In genomic region chr4:84948056-84948455, GRCh38 we compare ENCODE assay signal across 27 cellular contexts. TPM values are rescaled to one million over a fixed set of nuclear protein-coding genes. Genes with fewer than 3 reads are reported as not detected.
DNase-seq lines count a peak whose midpoint lies in the region; ATAC-seq and TF ChIP-seq lines count a peak whose summit lies in the region.
"Had no signal": no experiment of that assay in that cellular context is flagged by ENCODE, and none has a peak within 500 bp of the region (broad histone marks: within the 10 kb centered on the region; RNA-seq: fewer than 3 reads in every experiment).

No MANE protein-coding gene starts in this region.

- H3K9ac ChIP-seq in neural progenitor cell, result no peak overlapping the region

- peaks cover 14% of the 10 kb centered on the region for H3K4me1 Mint-ChIP-seq in GM23338
- H3K4me1 Mint-ChIP-seq in neural progenitor cell, result no peaks in the 10 kb centered on the region
- H3K4me1 Mint-ChIP-seq: activated CD4-positive, alpha-beta T cell treated with anti-CD3 and anti-CD28 coated beads for 36 hours; naive thymus-derived CD4-positive, alpha-beta T cell; stimulated activated naive CD8-positive, alpha-beta T cell treated with anti-CD3 and anti-CD28 coated beads, Interleukin-15, amount 100 ng/mL, for 72 hours had no signal

- H3F3A ChIP-seq in GM23338 (replicated peaks; ENCODE audit: low read depth), result no peaks in the 10 kb centered on the region
- no peaks in the 10 kb centered on the region for H3F3A ChIP-seq in neural progenitor cell (ENCODE audit: low read depth)

- H4K20me1 ChIP-seq in GM23338 (replicated peaks; ENCODE audit: insufficient read depth) (peaks cover 4% of the 10 kb centered on the region), hepatocyte (ENCODE audit: insufficient read depth, poor library complexity, severe bottlenecking) (peaks cover 27% of the 10 kb centered on the region), neural progenitor cell (ENCODE audit: low read depth) (peaks cover 21% of the 10 kb centered on the region)

- H3K79me2 ChIP-seq in GM23338 (replicated peaks; ENCODE audit: insufficient read depth) (peaks cover 99% of the 10 kb centered on the region), hepatocyte (peaks cover 100% of the 10 kb centered on the region), neural progenitor cell (ENCODE audit: low read depth) (peaks cover 100% of the 10 kb centered on the region)

- no peak overlapping the region for H3K4me2 ChIP-seq in GM23338
- H3K4me2 ChIP-seq in hepatocyte, result peak overlapping the region; percentile 11
- H3K4me2 ChIP-seq in neural progenitor cell, result no peak overlapping the region

- ATAC-seq in GM23338 (no peak), thoracic aorta (ENCODE audit: insufficient number of reproducible peaks, low FRiP score, low read depth) (no peak)
- ATAC-seq: activated CD4-positive, alpha-beta T cell treated with anti-CD3 and anti-CD28 coated beads for 36 hours; activated T-cell treated with anti-CD3 and anti-CD28 coated beads, Interleukin-2, amount 50 U/mL, for 4 hours; left colon; naive thymus-derived CD4-positive, alpha-beta T cell; stimulated activated naive CD8-positive, alpha-beta T cell treated with anti-CD3 and anti-CD28 coated beads, Interleukin-15, amount 100 ng/mL, for 72 hours had no signal

- H3K27me3 Mint-ChIP-seq in GM23338 (ENCODE audit: insufficient read depth, low read depth, poor library complexity) (no peaks in the 10 kb centered on the region), neural progenitor cell (ENCODE audit: insufficient read depth, low read depth) (peaks cover 3% of the 10 kb centered on the region)
- H3K27me3 Mint-ChIP-seq: CD4-positive, alpha-beta T cell; stimulated activated naive CD8-positive, alpha-beta T cell treated with anti-CD3 and anti-CD28 coated beads, Interleukin-15, amount 100 ng/mL, for 72 hours; type B pancreatic cell had no signal

- H3K36me3 Mint-ChIP-seq in GM23338 (ENCODE audit: low read depth) (peaks cover 7% of the 10 kb centered on the region), neural progenitor cell (peaks cover 21% of the 10 kb centered on the region)
- H3K36me3 Mint-ChIP-seq: naive thymus-derived CD4-positive, alpha-beta T cell had no signal

- 74% methylated on average over 2 of the region's 2 CpGs for WGBS in hepatocyte (ENCODE audit: low lambda C conversion rate, missing lambda C conversion rate)

- H3K4me3 Mint-ChIP-seq in GM23338 (no peak overlapping the region), neural progenitor cell (no peak overlapping the region)
- H3K4me3 Mint-ChIP-seq: activated CD4-positive, alpha-beta T cell treated with anti-CD3 and anti-CD28 coated beads for 36 hours; activated T-cell treated with anti-CD3 and anti-CD28 coated beads, Interleukin-2, amount 50 U/mL, for 4 hours; CD4-positive, alpha-beta T cell; naive thymus-derived CD4-positive, alpha-beta T cell; stimulated activated naive CD8-positive, alpha-beta T cell treated with anti-CD3 and anti-CD28 coated beads, Interleukin-15, amount 100 ng/mL, for 72 hours; T-helper 2 cell treated with Interferon-gamma antibody and Interleukin-4, amounts not matched to agents 5 μg/mL and 100 μg/mL, for 36 hours; type B pancreatic cell had no signal

- H3K9me3 Mint-ChIP-seq in GM23338 (peaks cover 6% of the 10 kb centered on the region), neural progenitor cell (peaks cover 20% of the 10 kb centered on the region)
- H3K9me3 Mint-ChIP-seq: CD4-positive, alpha-beta T cell; stimulated activated naive CD8-positive, alpha-beta T cell treated with anti-CD3 and anti-CD28 coated beads, Interleukin-15, amount 100 ng/mL, for 72 hours; T-helper 2 cell treated with Interferon-gamma antibody and Interleukin-4, amounts not matched to agents 5 μg/mL and 100 μg/mL, for 36 hours; type B pancreatic cell had no signal

- TF ChIP-seq CTCF in GM23338 (conservative IDR thresholded peaks at IDR 0.05; ENCODE audit: low read depth in 2 of 2) (no peak), choroid plexus epithelial cell (conservative IDR thresholded peaks at IDR 0.05; ENCODE audit: low read depth, low read length) (no peak), hepatocyte (IDR thresholded peaks at IDR 0.05; ENCODE audit: poor library complexity) (no peak), thoracic aorta (IDR thresholded peaks at IDR 0.05) (no peak), neural progenitor cell (IDR thresholded peaks at IDR 0.05) (no peak)

- no peak overlapping the region for H2AFZ ChIP-seq in GM23338
- no peak overlapping the region for H2AFZ ChIP-seq in hepatocyte
- H2AFZ ChIP-seq in neural progenitor cell (replicated peaks), result no peak overlapping the region

- DNase-seq in GM23338 (ENCODE audit: low spot score) (no peak), choroid plexus epithelial cell (ENCODE audit: low read depth) (peak; percentile 59), hepatocyte (ENCODE audit: low spot score) (no peak), thoracic aorta (ENCODE audit: low spot score) (no peak), neural progenitor cell (ENCODE audit: low spot score) (no peak), substantia nigra (lab: John Stamatoyannopoulos, UW) (no peak)
- no peak for DNase-seq in stimulated activated CD4-positive, alpha-beta T cell treated with anti-CD3 and anti-CD28 coated beads, Interleukin-4, amount 100 ng/mL, for 1 hour
- DNase-seq: activated CD4-positive, alpha-beta T cell treated with anti-CD3 and anti-CD28 coated beads for 36 hours; activated gamma-delta T cell treated with Interleukin-2 at 50 U/mL for 16 hours; activated T-cell treated with anti-CD3 and anti-CD28 coated beads, Interleukin-2, amount 50 U/mL, for 4 hours; CD4-positive, alpha-beta T cell; effector CD4-positive, alpha-beta T cell; hippocampal formation; Karpas-422; left colon; mesendoderm; naive thymus-derived CD4-positive, alpha-beta T cell; NCI-H1694; NCI-H2171; NCI-H524 treated with DMSO at 0.1 percent for 48 hours; NK-92 treated with Interleukin-12 subunit alpha and Interleukin-12 subunit beta, amount 100 ng/mL, for 24 hours; occipital lobe; SHP77; stimulated activated naive CD8-positive, alpha-beta T cell treated with anti-CD3 and anti-CD28 coated beads, Interleukin-15, amount 100 ng/mL, for 72 hours had no signal

- no peaks in the 10 kb centered on the region for H3K9me2 ChIP-seq in GM23338 (ENCODE audit: insufficient read depth)
- no peaks in the 10 kb centered on the region for H3K9me2 ChIP-seq in hepatocyte (replicated peaks; ENCODE audit: insufficient read depth)

- H3K36me3 ChIP-seq in GM23338 (ENCODE audit: insufficient read depth), result peaks cover 1% of the 10 kb centered on the region
- H3K36me3 ChIP-seq in hepatocyte (replicated peaks; ENCODE audit: insufficient read depth, low read depth), result no peaks in the 10 kb centered on the region
- H3K36me3 ChIP-seq in thoracic aorta, result no peaks in the 10 kb centered on the region
- H3K36me3 ChIP-seq in neural progenitor cell, result no peaks in the 10 kb centered on the region

- H3K27ac Mint-ChIP-seq in GM23338, result 0 out of 2 replicates have a peak overlapping the region, but pooled peaks have one; percentile 72
- H3K27ac Mint-ChIP-seq in neural progenitor cell, result no peak overlapping the region
- H3K27ac Mint-ChIP-seq: activated CD4-positive, alpha-beta T cell treated with anti-CD3 and anti-CD28 coated beads for 36 hours; CD4-positive, alpha-beta T cell; naive thymus-derived CD4-positive, alpha-beta T cell; stimulated activated naive CD8-positive, alpha-beta T cell treated with anti-CD3 and anti-CD28 coated beads, Interleukin-15, amount 100 ng/mL, for 72 hours; T-helper 2 cell treated with Interferon-gamma antibody and Interleukin-4, amounts not matched to agents 5 μg/mL and 100 μg/mL, for 36 hours had no signal

- H3K4me3 ChIP-seq in GM23338, result no peak overlapping the region
- no peak overlapping the region for H3K4me3 ChIP-seq in choroid plexus epithelial cell (ENCODE audit: low read depth, low read length)
- no peak overlapping the region for H3K4me3 ChIP-seq in hepatocyte
- H3K4me3 ChIP-seq in thoracic aorta, result no peak overlapping the region
- H3K4me3 ChIP-seq in neural progenitor cell, result no peak overlapping the region

- H3K27ac ChIP-seq in GM23338 (ENCODE audit: low read depth) (no peak overlapping the region), hepatocyte (no peak overlapping the region), thoracic aorta (peak overlapping the region; percentile 11 to 17), neural progenitor cell (no peak overlapping the region), substantia nigra (ENCODE audit: low read depth, low read length, poor library complexity, severe bottlenecking) (no peak overlapping the region)
- H3K27ac ChIP-seq: epithelial cell of prostate had no signal

- no peaks in the 10 kb centered on the region for H3K27me3 ChIP-seq in GM23338 (ENCODE audit: insufficient read depth)
- no peaks in the 10 kb centered on the region for H3K27me3 ChIP-seq in hepatocyte
- H3K27me3 ChIP-seq in thoracic aorta (replicated peaks; ENCODE audit: insufficient read depth), result no peaks in the 10 kb centered on the region
- H3K27me3 ChIP-seq in neural progenitor cell, result no peaks in the 10 kb centered on the region

- no peaks in the 10 kb centered on the region for H3K9me3 ChIP-seq in hepatocyte (ENCODE audit: low read depth)
- no peaks in the 10 kb centered on the region for H3K9me3 ChIP-seq in thoracic aorta
- no peaks in the 10 kb centered on the region for H3K9me3 ChIP-seq in neural progenitor cell (ENCODE audit: low read depth)

- H3K4me1 ChIP-seq in GM23338 (ENCODE audit: insufficient read depth) (peaks cover 9% of the 10 kb centered on the region; the same call in 1 of the 2 replicates), hepatocyte (ENCODE audit: insufficient read depth) (no peaks in the 10 kb centered on the region), thoracic aorta (ENCODE audit: control insufficient read depth in 1 of 2, low read depth in 2 of 2) (peaks cover 22 to 51% of the 10 kb centered on the region in 2 donors), neural progenitor cell (peaks cover 5% of the 10 kb centered on the region)

TF ChIP-seq in GM23338, 12 proteins besides CTCF, POLR2A, EP300 and RAD21 (continues in another document):
- TF ChIP-seq EZH2phosphoT487 (IDR thresholded peaks at IDR 0.05; ENCODE audit: unreplicated experiment), result no peak
- no peak for TF ChIP-seq STAT1 (IDR thresholded peaks at IDR 0.05; ENCODE audit: unreplicated experiment)
- TF ChIP-seq EZH2 (IDR thresholded peaks at IDR 0.05; ENCODE audit: low read depth, unreplicated experiment), result no peak
- no peak for TF ChIP-seq ZNF114 (CRISPR knock-in tag; IDR thresholded peaks at IDR 0.05)

RNA-seq across cellular contexts. Expression of gene WDFY3, which starts 18.4 kb away (rescaled TPM):
- 79.1 and 89.0 TPM in 2 replicates for total RNA-seq in GM23338 (2014; rRNA removed; shearing (Covaris generic))
- polyA plus RNA-seq in GM23338 (2016; fragmentation: Nextera tagmentation; extraction: Ambion mirVana), result 6.3 and 8.0 TPM in 2 replicates
- 47.6 and 55.9 TPM in 2 replicates for total RNA-seq in hepatocyte
- 7.7 and 10.4 TPM in 2 replicates for polyA plus RNA-seq in hepatocyte
- 100 to 1,000 TPM; 116 to 140 TPM for total RNA-seq in thoracic aorta
- total RNA-seq in neural progenitor cell (ENCODE audit: low replicate concordance), result 48.6 and 55.8 TPM in 2 replicates
- polyA plus RNA-seq: naive thymus-derived CD4-positive, alpha-beta T cell had no signal

Comparison
In these comparisons a context has a peak if more than half of its experiments do, and no peak if none do; other contexts are left out.
1. H3K27ac ChIP-seq: peak in thoracic aorta (2 of 2); none in GM23338 (single experiment), hepatocyte (single experiment), neural progenitor cell (single experiment) and substantia nigra (single experiment).